Comparison of ENCODE assay signal across 10 cellular contexts in genomic region chr10:117503170-117503885, GRCh38. TPM values are rescaled to one million over a fixed set of nuclear protein-coding genes. Genes with fewer than 3 reads are reported as not detected.
A peak's percentile ranks its signal among the peaks of the same experiment; 100 is the strongest.
DNase-seq lines count a peak whose midpoint lies in the region; ATAC-seq and TF ChIP-seq lines count a peak whose summit lies in the region.
"Had no signal": no experiment of that assay in that cellular context is flagged by ENCODE, and none has a peak within 500 bp of the region (broad histone marks: within the 10 kb centered on the region; RNA-seq: fewer than 3 reads in every experiment).

No MANE protein-coding gene starts in this region.

- H3K4me1 ChIP-seq in H9 (ENCODE audit: insufficient read depth, low read length): no peaks in the 10 kb centered on the region

- no peaks in the 10 kb centered on the region for H3K27me3 ChIP-seq in H9 (ENCODE audit: insufficient read depth, low read length)

- no peak overlapping the region for H3K18ac ChIP-seq in H9 (ENCODE audit: insufficient read length, low read depth, low read length)

- ATAC-seq in GM18517 (IDR thresholded peaks at IDR 0.05; ENCODE audit: unreplicated experiment): peak; percentile 77

- H3K9ac ChIP-seq in H9 (ENCODE audit: extremely low read depth, insufficient read length, low read length): no peak overlapping the region

- H3T11ph ChIP-seq in H9 (ENCODE audit: low read length): no peak overlapping the region

- H2BK12ac ChIP-seq in H9 (ENCODE audit: insufficient read length, low read depth, low read length): no peak overlapping the region

- no peak overlapping the region for H3K56ac ChIP-seq in H9 (ENCODE audit: insufficient read length, low read depth, low read length)

- no peak overlapping the region for H4K5ac ChIP-seq in H9 (ENCODE audit: insufficient read length, low read depth, low read length)

- peaks cover 3 to 8% of the 10 kb centered on the region in 2 experiments; a peak in 2 of 4 replicates for H3K4me1 Mint-ChIP-seq in H9

- no peaks in the 10 kb centered on the region for H4K20me1 ChIP-seq in H9 (ENCODE audit: control insufficient read depth, insufficient read depth, insufficient read length)

- H3K79me1 ChIP-seq in H9 (ENCODE audit: insufficient read depth, low read depth, low read length, poor library complexity, severe bottlenecking): no peaks in the 10 kb centered on the region

- no peak overlapping the region for H4K8ac ChIP-seq in H9 (replicated peaks; ENCODE audit: insufficient read length, low read depth, low read length)

- H3K23me2 ChIP-seq in H9 (ENCODE audit: insufficient read length, low read depth, low read length, poor library complexity, severe bottlenecking): no peaks in the 10 kb centered on the region

- no CpG with 5 or more reads among the region's 11 CpGs for WGBS in H9 (ENCODE audit: extremely low coverage, insufficient read length, low lambda C conversion rate)

- H3K14ac ChIP-seq in H9 (ENCODE audit: insufficient read depth, low read length): no peak overlapping the region

- no peaks in the 10 kb centered on the region for H3K36me3 Mint-ChIP-seq in H9 (ENCODE audit: insufficient read depth in 1 of 3, low read depth in 3 of 3)

- DNase-seq in H9 (peak; percentile 20), NCI-H2196 treated with DMSO at 0.1 percent for 48 hours (lab: John Stamatoyannopoulos, UW; ENCODE audit: unreplicated experiment) (peak; percentile 16), medulla oblongata (ENCODE audit: extremely low spot score) (peak; percentile 40), ureter (ENCODE audit: low spot score) (no peak), HCEC 1CT (no peak)
- no peak for DNase-seq in stimulated activated CD8-positive, alpha-beta memory T cell treated with anti-CD3 and anti-CD28 coated beads, Interleukin-4, amount 100 ng/mL, for 48 hours
- DNase-seq in activated CD4-positive, alpha-beta T cell treated with anti-CD3 and anti-CD28 coated beads for 1 hour: no peak
- DNase-seq: activated CD8-positive, alpha-beta memory T cell treated with anti-CD3 and anti-CD28 coated beads, Interleukin-2, amount 50 U/mL, for 48 hours had no signal

- H3K9me3 ChIP-seq in H9 (ENCODE audit: control insufficient read depth, low read depth, low read length): no peaks in the 10 kb centered on the region

- no peak overlapping the region for H4K91ac ChIP-seq in H9 (ENCODE audit: insufficient read length, low read depth, low read length)

- H3K4me3 Mint-ChIP-seq in H9: no peak overlapping the region; a peak in 1 of 5 replicates

- no peak overlapping the region for H3K27ac ChIP-seq in H9 (ENCODE audit: insufficient read length, low read depth, low read length)

- H2BK120ac ChIP-seq in H9 (ENCODE audit: low read depth, low read length, poor library complexity, severe bottlenecking): no peak overlapping the region

- TF ChIP-seq CTCF in H9 (conservative IDR thresholded peaks at IDR 0.05): no peak

- no peak overlapping the region for H2AK5ac ChIP-seq in H9 (ENCODE audit: insufficient read length, low read length)

- H2BK5ac ChIP-seq in H9 (ENCODE audit: insufficient read length, low read length): no peak overlapping the region

- peaks cover 30% of the 10 kb centered on the region for H3K27me3 Mint-ChIP-seq in H9 (ENCODE audit: low read depth)

- H3K9me3 Mint-ChIP-seq in H9: no peaks in the 10 kb centered on the region

- no peak overlapping the region for H2AFZ ChIP-seq in H9 (ENCODE audit: low read length)

- H3K4me2 ChIP-seq in H9 (ENCODE audit: insufficient read depth, insufficient read length, low read length): no peak overlapping the region

- H3K79me2 ChIP-seq in H9 (ENCODE audit: insufficient read depth, low read length): no peaks in the 10 kb centered on the region

- no peak overlapping the region for H2BK20ac ChIP-seq in H9 (ENCODE audit: low read depth, low read length, poor library complexity, severe bottlenecking)

- H3K23ac ChIP-seq in H9 (ENCODE audit: insufficient read length, low read depth, low read length): no peak overlapping the region

- H2BK15ac ChIP-seq in H9 (ENCODE audit: low read depth, low read length): no peak overlapping the region

- no peak overlapping the region for H3K4ac ChIP-seq in H9 (ENCODE audit: low read depth, low read length)

- no peak overlapping the region for H3K27ac Mint-ChIP-seq in H9
- H3K27ac Mint-ChIP-seq: progenitor cell of endocrine pancreas had no signal

RNA-seq across cellular contexts. Expression of gene EMX2, which starts 39.2 kb away (rescaled TPM):
- not detected in 2 replicates for total RNA-seq in H9 (2021)
- 46.1 TPM for total RNA-seq in ureter
- total RNA-seq: progenitor cell of endocrine pancreas had no signal

Comparison
In these comparisons a context has a peak if more than half of its experiments do, and no peak if none do; other contexts are left out.
1. DNase-seq: peak in H9 (single experiment), NCI-H2196 treated with DMSO at 0.1 percent for 48 hours (single experiment) and medulla oblongata (single experiment); none in ureter (single experiment), HCEC 1CT (single experiment), stimulated activated CD8-positive, alpha-beta memory T cell treated with anti-CD3 and anti-CD28 coated beads, Interleukin-4, amount 100 ng/mL, for 48 hours (single experiment) and activated CD4-positive, alpha-beta T cell treated with anti-CD3 and anti-CD28 coated beads for 1 hour (single experiment).
2. RNA of gene EMX2, which starts 39.2 kb away (total RNA-seq): 46.1 TPM in ureter (single experiment); not detected in H9; every median in the first group is over 10 times any median in the second.